In the genomic region with DNA sequence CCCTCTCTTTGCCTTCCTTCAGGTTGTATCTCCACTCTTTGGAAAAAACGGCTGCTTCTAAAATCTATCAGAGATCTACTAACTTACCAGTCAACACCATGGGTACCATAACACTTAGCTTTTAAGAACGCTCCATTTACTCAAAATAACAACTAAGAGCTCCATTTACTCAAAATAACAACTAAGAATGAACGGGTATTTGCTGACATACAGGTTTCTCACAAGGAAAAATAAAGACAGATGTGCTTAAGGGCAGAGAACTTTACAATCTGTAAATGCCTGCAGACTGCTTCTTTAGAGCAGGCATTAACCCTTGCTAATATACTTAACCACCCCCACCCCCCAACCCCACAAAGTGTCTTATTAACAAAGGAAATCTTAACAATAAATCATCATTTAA, we compare ENCODE assay signal across 17 cellular contexts. TPM values are rescaled to one million over a fixed set of nuclear protein-coding genes. Genes with fewer than 3 reads are reported as not detected.
DNase-seq lines count a peak whose midpoint lies in the region; ATAC-seq and TF ChIP-seq lines count a peak whose summit lies in the region.
"Had no signal": no experiment of that assay in that cellular context is flagged by ENCODE, and none has a peak within 500 bp of the region (broad histone marks: within the 10 kb centered on the region; RNA-seq: fewer than 3 reads in every experiment).

No MANE protein-coding gene starts in this region.

- TF ChIP-seq RAD21 in IMR-90 (IDR thresholded peaks at IDR 0.05; ENCODE audit: low read length): no peak

- no peak overlapping the region for H3K14ac ChIP-seq in IMR-90 (replicated peaks; ENCODE audit: low read depth, low read length)

- no peak overlapping the region for H3K9ac ChIP-seq in IMR-90 (ENCODE audit: low read depth, low read length)

- H3K27me3 ChIP-seq in Caco-2 (replicated peaks; ENCODE audit: control insufficient read depth, insufficient read depth, low read length) (no peaks in the 10 kb centered on the region), IMR-90 (ENCODE audit: control insufficient read depth, insufficient read depth, low read length) (no peaks in the 10 kb centered on the region), testis (no peaks in the 10 kb centered on the region), tibial nerve (no peaks in the 10 kb centered on the region)

- H3K9me3 Mint-ChIP-seq in Caco-2 (ENCODE audit: unreplicated experiment) (no peaks in the 10 kb centered on the region), nephron progenitor cell (peaks cover 18% of the 10 kb centered on the region)
- H3K9me3 Mint-ChIP-seq in activated naive CD8-positive, alpha-beta T cell treated with anti-CD3 and anti-CD28 coated beads, Interleukin-2, amount 10 ng/mL, durations not matched to agents 7 days and 5 days: no peaks in the 10 kb centered on the region
- H3K9me3 Mint-ChIP-seq: memory B cell had no signal

- BruUV-seq in Caco-2 (replicated peaks; lab: Mats Ljungman, UMichigan) (no TSS peak), IMR-90 (replicated peaks; lab: Mats Ljungman, UMichigan) (no TSS peak)

- in situ Hi-C loops in IMR-90 (cut with MboI; ENCODE audit: low sequenced_read_pairs): no loop called here

- H2BK120ac ChIP-seq in IMR-90 (ENCODE audit: low read depth, low read length): no peak overlapping the region

- TF ChIP-seq POLR2A in IMR-90 (IDR thresholded peaks at IDR 0.05; ENCODE audit: low read depth, low read length) (no peak), testis (IDR thresholded peaks at IDR 0.05) (no peak), tibial nerve (IDR thresholded peaks at IDR 0.05) (no peak)

- POLR2A ChIA-PET in Caco-2 (lab: Charles Lee): no interaction called here
- POLR2A ChIA-PET in IMR-90 (lab: Charles Lee; ENCODE audit: unreplicated experiment): no interaction called here
- POLR2A ChIA-PET in activated naive CD8-positive, alpha-beta T cell treated with anti-CD3 and anti-CD28 coated beads, Interleukin-2, amount 10 ng/mL, durations not matched to agents 7 days and 5 days (lab: Charles Lee): interaction anchor here (0.7 kb wide), 1 partner anchor 601 kb away, joined by 3 read pairs; the partner anchor contains the start of gene GALT

- no peak for ATAC-seq in IMR-90 (ENCODE audit: low read depth)
- ATAC-seq in activated naive CD8-positive, alpha-beta T cell treated with anti-CD3 and anti-CD28 coated beads, Interleukin-2, amount 10 ng/mL, durations not matched to agents 7 days and 5 days (ENCODE audit: low read depth): no peak

- peaks cover 29% of the 10 kb centered on the region for H4K20me1 ChIP-seq in IMR-90 (ENCODE audit: insufficient read depth, low read length)

- H3K27me3 Mint-ChIP-seq in Caco-2 (ENCODE audit: insufficient read depth, unreplicated experiment): no peaks in the 10 kb centered on the region
- H3K27me3 Mint-ChIP-seq in activated naive CD8-positive, alpha-beta T cell treated with anti-CD3 and anti-CD28 coated beads, Interleukin-2, amount 10 ng/mL, durations not matched to agents 7 days and 5 days: no peaks in the 10 kb centered on the region
- peaks cover 4% of the 10 kb centered on the region for H3K27me3 Mint-ChIP-seq in nephron progenitor cell (ENCODE audit: low read depth, poor library complexity)
- H3K27me3 Mint-ChIP-seq: memory B cell had no signal

- TF ChIP-seq EP300 in tibial nerve (IDR thresholded peaks at IDR 0.05): no peak

- H2BK20ac ChIP-seq in IMR-90 (ENCODE audit: low read depth, low read length): no peak overlapping the region

- H3K4me3 ChIP-seq in Caco-2 (ENCODE audit: low read depth, low read length) (no peak overlapping the region), IMR-90 (ENCODE audit: insufficient read depth, low read depth, low read length) (no peak overlapping the region), testis (no peak overlapping the region), tibial nerve (no peak overlapping the region)

- H4K91ac ChIP-seq in IMR-90 (ENCODE audit: insufficient read depth, low read depth, low read length): no peak overlapping the region

- H3K9me1 ChIP-seq in IMR-90 (ENCODE audit: insufficient read depth, low read length): peaks cover 19% of the 10 kb centered on the region

- no peak overlapping the region for H3K18ac ChIP-seq in IMR-90 (ENCODE audit: low read depth, low read length)

- no peak overlapping the region for H2AK9ac ChIP-seq in IMR-90 (replicated peaks; ENCODE audit: low read depth, low read length, poor library complexity)

- no peak overlapping the region for H2BK15ac ChIP-seq in IMR-90 (ENCODE audit: low read depth, low read length)

- H3K27ac Mint-ChIP-seq in Caco-2 (ENCODE audit: unreplicated experiment) (peak overlapping the region; percentile 43), nephron progenitor cell (no peak overlapping the region)
- no peak overlapping the region for H3K27ac Mint-ChIP-seq in activated naive CD8-positive, alpha-beta T cell treated with anti-CD3 and anti-CD28 coated beads, Interleukin-2, amount 10 ng/mL, durations not matched to agents 7 days and 5 days
- H3K27ac Mint-ChIP-seq: memory B cell had no signal

- H3K4ac ChIP-seq in IMR-90 (ENCODE audit: low read depth, low read length): no peak overlapping the region

- H3K4me2 ChIP-seq in IMR-90 (ENCODE audit: low read depth, low read length): no peak overlapping the region

- H3K4me1 ChIP-seq in Caco-2: peaks cover 18% of the 10 kb centered on the region
- peaks cover 10% of the 10 kb centered on the region for H3K4me1 ChIP-seq in IMR-90 (ENCODE audit: control insufficient read depth, insufficient read depth, low read length)
- H3K4me1 ChIP-seq in testis: peaks cover 20% of the 10 kb centered on the region
- peaks cover 0 to 25% (median 16%) of the 10 kb centered on the region in 4 donors for H3K4me1 ChIP-seq in tibial nerve

- H3K9me3 ChIP-seq in Caco-2 (no peaks in the 10 kb centered on the region), IMR-90 (ENCODE audit: control insufficient read depth, insufficient read depth, low read length) (no peaks in the 10 kb centered on the region), testis (no peaks in the 10 kb centered on the region), tibial nerve (no peaks in the 10 kb centered on the region)

- H4K5ac ChIP-seq in IMR-90 (ENCODE audit: low read depth, low read length): no peak overlapping the region

- H3K36me3 ChIP-seq in Caco-2 (ENCODE audit: control insufficient read depth, insufficient read depth, low read length) (no peaks in the 10 kb centered on the region; the same call in 1 of the 2 replicates), IMR-90 (ENCODE audit: control insufficient read depth, insufficient read depth, low read length) (peaks cover 2% of the 10 kb centered on the region; the same call in 1 of the 2 replicates), testis (ENCODE audit: low read depth, missing control alignments) (no peaks in the 10 kb centered on the region), tibial nerve (no peaks in the 10 kb centered on the region)

- no peak overlapping the region for H2AFZ ChIP-seq in IMR-90 (replicated peaks; ENCODE audit: low read length, poor library complexity)

- DNase-seq in Caco-2: no peak
- DNase-seq in IMR-90: no peak
- no peak for DNase-seq in activated naive CD8-positive, alpha-beta T cell treated with anti-CD3 and anti-CD28 coated beads, Interleukin-2, amount 10 ng/mL, durations not matched to agents 7 days and 5 days
- DNase-seq in nephron progenitor cell: no peak
- no peak for DNase-seq in MV-4-11 (lab: John Stamatoyannopoulos, UW)
- DNase-seq in testis: no peak
- DNase-seq in tibial nerve (ENCODE audit: low spot score in 2 of 2): no peak
- no peak for DNase-seq in GM19240 (ENCODE audit: insufficient read length, low spot score)
- DNase-seq: activated gamma-delta T cell treated with Interleukin-2 at 50 U/mL for 16 hours; C1 segment of cervical spinal cord; effector CD8-positive, alpha-beta T cell; foreskin fibroblast; NCI-H446; occipital lobe; small intestine; stimulated activated naive CD4-positive, alpha-beta T cell treated with Interleukin-2 at 50 U/mL for 16 hours had no signal

- H3K4me3 Mint-ChIP-seq in Caco-2 (ENCODE audit: unreplicated experiment) (peak overlapping the region; percentile 100), nephron progenitor cell (peak overlapping the region; percentile 100)
- peak overlapping the region; percentile 44 for H3K4me3 Mint-ChIP-seq in activated naive CD8-positive, alpha-beta T cell treated with anti-CD3 and anti-CD28 coated beads, Interleukin-2, amount 10 ng/mL, durations not matched to agents 7 days and 5 days
- H3K4me3 Mint-ChIP-seq: memory B cell had no signal

- intact Hi-C loops in Caco-2 (cut with micrococcal nuclease; ENCODE audit: unreplicated experiment): loop anchor here (5.0 kb wide), 1 partner anchor 331 kb away; the partner anchor contains the start of gene MYORG
- intact Hi-C loops in IMR-90 (cut with micrococcal nuclease): no loop called here
- intact Hi-C loops in testis (cut with DNase I; ENCODE audit: low total_unique reads): no loop called here

- peaks cover 17% of the 10 kb centered on the region for H3K4me1 Mint-ChIP-seq in Caco-2 (ENCODE audit: low read depth, unreplicated experiment)
- H3K4me1 Mint-ChIP-seq in activated naive CD8-positive, alpha-beta T cell treated with anti-CD3 and anti-CD28 coated beads, Interleukin-2, amount 10 ng/mL, durations not matched to agents 7 days and 5 days: peaks cover 27% of the 10 kb centered on the region
- peaks cover 31% of the 10 kb centered on the region for H3K4me1 Mint-ChIP-seq in nephron progenitor cell

- CTCF ChIA-PET in Caco-2 (lab: Charles Lee): no interaction called here
- CTCF ChIA-PET in IMR-90 (lab: Yijun Ruan, JAX): interaction anchor here (0.7 kb wide), 1 partner anchor 9 kb away, joined by 5 read pairs; no protein-coding TSS in a partner anchor

- dilution Hi-C loops in IMR-90 (cut with HindIII; ENCODE audit: low sequenced_read_pairs, unreplicated experiment): no loop called here

- TF ChIP-seq CTCF in Caco-2 (IDR thresholded peaks at IDR 0.05; ENCODE audit: insufficient read depth in 1 of 2, low read depth in 1 of 2, low read length in 1 of 2, severe bottlenecking in 1 of 2, unreplicated experiment in 1 of 2) (no peak), IMR-90 (conservative IDR thresholded peaks at IDR 0.05; ENCODE audit: low read depth, low read length) (no peak), nephron progenitor cell (IDR thresholded peaks at IDR 0.05) (no peak), testis (IDR thresholded peaks at IDR 0.05) (no peak), tibial nerve (IDR thresholded peaks at IDR 0.05) (no peak)

- H3K36me3 Mint-ChIP-seq in Caco-2 (ENCODE audit: insufficient read depth, unreplicated experiment) (peaks cover 87% of the 10 kb centered on the region), nephron progenitor cell (ENCODE audit: low read depth) (peaks cover 52% of the 10 kb centered on the region)
- peaks cover 8% of the 10 kb centered on the region for H3K36me3 Mint-ChIP-seq in activated naive CD8-positive, alpha-beta T cell treated with anti-CD3 and anti-CD28 coated beads, Interleukin-2, amount 10 ng/mL, durations not matched to agents 7 days and 5 days

- H2AK5ac ChIP-seq in IMR-90 (ENCODE audit: low read depth, low read length): no peak overlapping the region

- H3K27ac ChIP-seq in IMR-90 (ENCODE audit: insufficient read depth, low read length) (no peak overlapping the region), testis (no peak overlapping the region), tibial nerve (no peak overlapping the region)

- H3K79me1 ChIP-seq in IMR-90 (ENCODE audit: low read depth in 1 of 2, low read length in 2 of 2): peaks cover 21 to 56% of the 10 kb centered on the region in 2 experiments

- no peak overlapping the region for H2BK5ac ChIP-seq in IMR-90 (ENCODE audit: low read depth, low read length, poor library complexity, severe bottlenecking)

- no peak overlapping the region for H3K56ac ChIP-seq in IMR-90 (ENCODE audit: extremely low read depth, insufficient read depth, low read length)

- WGBS in IMR-90 (ENCODE audit: extremely low coverage in 2 of 2, insufficient read length in 1 of 2), 2 experiments: 83% methylated on average over 1 of the region's 3 CpGs; no CpG with 5 or more reads in 1 of the 2 experiments
- 45 to 46% methylated on average over 3 of the region's 3 CpGs for WGBS in testis, 2 donors
- WGBS in tibial nerve, 2 donors: 49 to 56% methylated on average over 3 of the region's 3 CpGs

- no peak overlapping the region for H4K8ac ChIP-seq in IMR-90 (ENCODE audit: low read depth in 2 of 2, low read length in 2 of 2)

- no peak overlapping the region for H3K23ac ChIP-seq in IMR-90 (ENCODE audit: low read depth, low read length)

RNA-seq across cellular contexts. Expression of gene UBAP2, which starts 2.8 kb away (rescaled TPM):
- total RNA-seq in Caco-2 (2022) (87.5 and 96.2 TPM in 2 replicates), IMR-90 (2012; rRNA removed) (12.5 and 12.9 TPM in 2 replicates), testis (10 to 100 TPM; 72.1 to 78.5 TPM), tibial nerve (10 to 100 TPM; 29.7 to 36.9 (median 34.3) TPM)
- polyA plus RNA-seq in IMR-90 (2012; rRNA removed) (25.5 and 31.2 TPM in 2 replicates), testis (ENCODE audit: insufficient read depth, low read depth, low replicate concordance) (94.2 TPM)
- 11.7 and 23.9 TPM in 2 replicates for polyA plus RNA-seq in IMR-90 (2012; cell fraction: cytosol; rRNA removed)
- polyA plus RNA-seq in IMR-90 (2012; cell fraction: nucleus; rRNA removed; ENCODE audit: low replicate concordance): 38.2 and 67.3 TPM in 2 replicates
- total RNA-seq in activated naive CD8-positive, alpha-beta T cell treated with anti-CD3 and anti-CD28 coated beads, Interleukin-2, amount 10 ng/mL, durations not matched to agents 7 days and 5 days: 10 to 100 TPM; 42.9 to 48.8 TPM

Comparison
In these comparisons a context has a peak if more than half of its experiments do, and no peak if none do; other contexts are left out.
1. H3K4me3 Mint-ChIP-seq: peak in every context shown above with its lines; median percentile 100 in Caco-2; 100 in nephron progenitor cell; 44 in activated naive CD8-positive, alpha-beta T cell treated with anti-CD3 and anti-CD28 coated beads, Interleukin-2, amount 10 ng/mL, durations not matched to agents 7 days and 5 days.